Comparison of ENCODE assay signal across 9 cellular contexts in genomic region chr2:96485350-96485749, GRCh38. TPM values are rescaled to one million over a fixed set of nuclear protein-coding genes. Genes with fewer than 3 reads are reported as not detected.
A peak's percentile ranks its signal among the peaks of the same experiment; 100 is the strongest.
DNase-seq lines count a peak whose midpoint lies in the region; ATAC-seq and TF ChIP-seq lines count a peak whose summit lies in the region.
"Had no signal": no experiment of that assay in that cellular context is flagged by ENCODE, and none has a peak within 500 bp of the region (broad histone marks: within the 10 kb centered on the region; RNA-seq: fewer than 3 reads in every experiment).

No MANE protein-coding gene starts in this region.

- 80 to 89% methylated on average over 9 of the region's 9 CpGs for WGBS in heart right ventricle, 2 donors

- DNase-seq in heart right ventricle (no peak), cardiac septum (ENCODE audit: low spot score) (no peak), choroid plexus epithelial cell (ENCODE audit: low read depth) (peak; percentile 46), naive B cell (no peak), vagina (ENCODE audit: extremely low spot score in 2 of 2) (no peak), hypothalamus (lab: John Stamatoyannopoulos, UW) (no peak)
- DNase-seq: T1000 had no signal

- peak overlapping the region; percentile 57 to 97 (median 88) for H3K27ac ChIP-seq in heart right ventricle
- peak overlapping the region; percentile 82 for H3K27ac ChIP-seq in vagina

- H3K4me1 Mint-ChIP-seq in naive B cell = peaks cover 12 to 26% (median 24%) of the 10 kb centered on the region in 3 donors

- no peak for TF ChIP-seq CTCF in heart right ventricle (IDR thresholded peaks at IDR 0.05)
- no peak for TF ChIP-seq CTCF in choroid plexus epithelial cell (conservative IDR thresholded peaks at IDR 0.05; ENCODE audit: low read depth, low read length)
- TF ChIP-seq CTCF in vagina (IDR thresholded peaks at IDR 0.05) = no peak

- peaks cover 0 to 6% (median 0%) of the 10 kb centered on the region in 11 donors for H3K9me3 ChIP-seq in heart right ventricle
- no peaks in the 10 kb centered on the region for H3K9me3 ChIP-seq in vagina

- peak overlapping the region in 5 of 6 donors; percentile 92 to 96 (median 95) for H3K27ac Mint-ChIP-seq in naive B cell

- H3K4me3 ChIP-seq in heart right ventricle (peak overlapping the region in 8 of 10 donors; percentile 37 to 65 (median 56)), choroid plexus epithelial cell (ENCODE audit: low read depth, low read length) (no peak overlapping the region), vagina (peak overlapping the region; percentile 43 to 53)

- ATAC-seq in heart right ventricle = peak in 6 of 8 donors; percentile 8 to 32 (median 16)
- ATAC-seq in naive B cell (ENCODE audit: low read depth in 2 of 2) = no peak
- ATAC-seq in HG03457 (IDR thresholded peaks at IDR 0.05; ENCODE audit: unreplicated experiment) = no peak
- no peak for ATAC-seq in HG03280 (IDR thresholded peaks at IDR 0.05; ENCODE audit: unreplicated experiment)

- no peak for TF ChIP-seq POLR2A in vagina (IDR thresholded peaks at IDR 0.05)

- no peaks in the 10 kb centered on the region for H3K36me3 Mint-ChIP-seq in naive B cell

- peak overlapping the region; percentile 62 to 97 (median 94) for H3K4me3 Mint-ChIP-seq in naive B cell

- no peaks in the 10 kb centered on the region for H3K36me3 ChIP-seq in heart right ventricle
- H3K36me3 ChIP-seq in vagina = no peaks in the 10 kb centered on the region

- intact Hi-C loops in heart right ventricle (cut with DNase I) (no loop called here), cardiac septum (cut with DNase I) (no loop called here), vagina (cut with DNase I) (no loop called here)

- peaks cover 0 to 30% (median 8%) of the 10 kb centered on the region in 9 donors for H3K4me1 ChIP-seq in heart right ventricle
- peaks cover 8% of the 10 kb centered on the region for H3K4me1 ChIP-seq in vagina

- H3K27me3 ChIP-seq in heart right ventricle = no peaks in the 10 kb centered on the region
- H3K27me3 ChIP-seq in vagina = no peaks in the 10 kb centered on the region

- peaks cover 0 to 12% (median 0%) of the 10 kb centered on the region in 3 donors for H3K27me3 Mint-ChIP-seq in naive B cell

- peaks cover 0 to 1% (median 0%) of the 10 kb centered on the region in 7 donors for H3K9me3 Mint-ChIP-seq in naive B cell

RNA-seq across cellular contexts. Expression of gene NEURL3, which starts 19.8 kb away (rescaled TPM):
- total RNA-seq in heart right ventricle (under 1 TPM in 2 of 10 donors, not detected in 8; 0.37 to 0.67 TPM), cardiac septum (not detected), vagina (2.5 TPM)
- polyA plus RNA-seq in heart right ventricle (under 1 TPM; 0.06 to 0.22 TPM), naive B cell (ENCODE audit: low read depth in 6 of 6) (under 1 TPM in 1 of 6 donors, not detected in 5; 0.28 TPM)

RNA-seq across cellular contexts. Expression of gene ARID5A, which starts 51.2 kb away (rescaled TPM):
- total RNA-seq in heart right ventricle (100 to 1,000 TPM in 1 of 10 donors, 10 to 100 TPM in 9; 12.0 to 121 (median 43.5) TPM), cardiac septum (79.4 TPM), vagina (34.1 TPM)
- polyA plus RNA-seq in heart right ventricle (10 to 100 TPM; 35.0 to 42.9 TPM), naive B cell (ENCODE audit: low read depth in 6 of 6) (10 to 100 TPM; 20.8 to 45.9 (median 28.5) TPM)

Comparison
In these comparisons a context has a peak if more than half of its experiments do, and no peak if none do; other contexts are left out.
1. ATAC-seq: peak in heart right ventricle (6 of 8); none in naive B cell (0 of 2), HG03457 (single experiment) and HG03280 (single experiment).